In genomic region chr12:119229837-119230236, GRCh38 we compare ENCODE assay signal across 9 cellular contexts. TPM values are rescaled to one million over a fixed set of nuclear protein-coding genes. Genes with fewer than 3 reads are reported as not detected.
DNase-seq lines count a peak whose midpoint lies in the region; ATAC-seq, FAIRE-seq and TF ChIP-seq lines count a peak whose summit lies in the region.
"Had no signal": no experiment of that assay in that cellular context is flagged by ENCODE, and none has a peak within 500 bp of the region (broad histone marks: within the 10 kb centered on the region; RNA-seq: fewer than 3 reads in every experiment).

No MANE protein-coding gene starts in this region.

- H3K4me3 Mint-ChIP-seq in nephron progenitor cell: peak overlapping the region; percentile 70
- H3K4me3 Mint-ChIP-seq in activated CD4-positive, alpha-beta T cell treated with anti-CD3 and anti-CD28 coated beads, Interleukin-2, amount 10 ng/mL, durations not matched to agents 7 days and 5 days: no peak overlapping the region

- H3K36me3 ChIP-seq in H1 (ENCODE audit: control insufficient read depth in 2 of 4, insufficient read depth in 4 of 4, low read length in 3 of 4): no peaks in the 10 kb centered on the region
- H3K36me3 ChIP-seq in kidney (ENCODE audit: control insufficient read depth in 1 of 2, insufficient read depth in 2 of 2, low read length in 2 of 2): no peaks in the 10 kb centered on the region

- intact Hi-C loops in kidney (cut with DNase I): no loop called here

- no peak overlapping the region for H3K18ac ChIP-seq in H1 (ENCODE audit: extremely low read depth, low read length)

- no peak overlapping the region for H2BK120ac ChIP-seq in H1 (replicated peaks; ENCODE audit: low read depth, low read length)

- H3K79me1 ChIP-seq in H1 (ENCODE audit: low read depth, low read length): no peaks in the 10 kb centered on the region

- H3K4me1 ChIP-seq in H1 (replicated peaks in 1 of 4; ENCODE audit: control insufficient read depth in 3 of 4, insufficient read depth in 4 of 4, low read length in 3 of 4) (peaks cover 3 to 17% (median 8%) of the 10 kb centered on the region in 4 experiments; a peak in 6 of 7 replicates), kidney (ENCODE audit: control insufficient read depth in 1 of 2, insufficient read depth in 1 of 2, low read depth in 1 of 2, low read length in 2 of 2) (no peaks in the 10 kb centered on the region)
- H3K4me1 ChIP-seq: body of pancreas had no signal

- H3K4me1 Mint-ChIP-seq in nephron progenitor cell: peaks cover 12% of the 10 kb centered on the region
- H3K4me1 Mint-ChIP-seq in activated CD4-positive, alpha-beta T cell treated with anti-CD3 and anti-CD28 coated beads, Interleukin-2, amount 10 ng/mL, durations not matched to agents 7 days and 5 days: no peaks in the 10 kb centered on the region

- TF ChIP-seq RAD21 in H1 (IDR thresholded peaks at IDR 0.05 in 1 of 2, conservative IDR thresholded peaks at IDR 0.05 in 1 of 2; ENCODE audit: low read depth in 2 of 2, low read length in 2 of 2): 0 out of 4 replicates have a peak, but pooled peaks of 1 of the 2 experiments have one; percentile 1

- H3K56ac ChIP-seq in H1 (replicated peaks; ENCODE audit: insufficient read length, low read depth, low read length): no peak overlapping the region

- H3K23me2 ChIP-seq in H1 (ENCODE audit: low read depth, low read length): no peaks in the 10 kb centered on the region; the same call in 1 of the 2 replicates

- H4K20me1 ChIP-seq in H1 (replicated peaks in 1 of 2; ENCODE audit: control insufficient read depth in 1 of 2, insufficient read depth in 2 of 2, low read length in 2 of 2): no peaks in the 10 kb centered on the region

- no peak overlapping the region for H2BK5ac ChIP-seq in H1 (ENCODE audit: low read depth, low read length)

- FAIRE-seq in H1 (lab: Jason Lieb, UNC): peak; percentile 98
- FAIRE-seq in kidney (lab: Jason Lieb, UNC): no peak

- POLR2A ChIA-PET in H1 (lab: Charles Lee; ENCODE audit: partially characterized antibody): interaction anchor here (1.3 to 1.4 kb wide), 3 partner anchors 12 to 183 kb away, joined by 3 to 4 read pairs (median 3); no protein-coding TSS in a partner anchor
- POLR2A ChIA-PET in activated CD4-positive, alpha-beta T cell treated with anti-CD3 and anti-CD28 coated beads, Interleukin-2, amount 10 ng/mL, durations not matched to agents 7 days and 5 days (lab: Charles Lee): no interaction called here

- H3K27ac Mint-ChIP-seq in nephron progenitor cell: peak overlapping the region; percentile 17
- no peak overlapping the region for H3K27ac Mint-ChIP-seq in activated CD4-positive, alpha-beta T cell treated with anti-CD3 and anti-CD28 coated beads, Interleukin-2, amount 10 ng/mL, durations not matched to agents 7 days and 5 days

- no peaks in the 10 kb centered on the region; a peak in 1 of 7 replicates for H3K27me3 ChIP-seq in H1 (replicated peaks in 1 of 4; ENCODE audit: control insufficient read depth in 3 of 4, extremely low read depth in 1 of 4, insufficient read depth in 3 of 4, low read length in 3 of 4)
- H3K27me3 ChIP-seq: body of pancreas had no signal

- TF ChIP-seq POLR2A in H1 (IDR thresholded peaks at IDR 0.05; ENCODE audit: control extremely low read depth in 1 of 2, low read depth in 2 of 2, low read length in 2 of 2): 0 out of 3 replicates have a peak, but pooled peaks of 1 of the 2 experiments have one; percentile 32

- H2BK12ac ChIP-seq in H1 (ENCODE audit: low read depth, low read length): no peak overlapping the region

- peak overlapping the region; percentile 79; the same call in 1 of the 2 replicates for H2AFZ ChIP-seq in H1 (ENCODE audit: low read length)

- 30% methylated on average over 9 of the region's 9 CpGs; no CpG with 5 or more reads in 1 of the 2 experiments for WGBS in H1 (ENCODE audit: extremely low coverage in 1 of 2, insufficient coverage in 1 of 2, insufficient read length in 1 of 2, insufficient replicate concordance in 2 of 2, low coverage in 1 of 2, low lambda C conversion rate in 2 of 2, missing lambda C conversion rate in 1 of 2), 2 experiments

- H2BK15ac ChIP-seq in H1 (ENCODE audit: low read length): no peak overlapping the region

- H3K9me3 Mint-ChIP-seq in nephron progenitor cell: peaks cover 8% of the 10 kb centered on the region
- no peaks in the 10 kb centered on the region for H3K9me3 Mint-ChIP-seq in activated CD4-positive, alpha-beta T cell treated with anti-CD3 and anti-CD28 coated beads, Interleukin-2, amount 10 ng/mL, durations not matched to agents 7 days and 5 days

- H3K36me3 Mint-ChIP-seq in nephron progenitor cell (ENCODE audit: low read depth): no peaks in the 10 kb centered on the region
- H3K36me3 Mint-ChIP-seq in activated CD4-positive, alpha-beta T cell treated with anti-CD3 and anti-CD28 coated beads, Interleukin-2, amount 10 ng/mL, durations not matched to agents 7 days and 5 days (ENCODE audit: low read depth): no peaks in the 10 kb centered on the region

- no peak overlapping the region for H4K8ac ChIP-seq in H1 (ENCODE audit: extremely low read depth, insufficient read depth, low read length)

- peak overlapping the region; percentile 2; the same call in 1 of the 2 replicates for H2BK20ac ChIP-seq in H1 (ENCODE audit: low read length)

- H3K9ac ChIP-seq in H1 (replicated peaks in 1 of 4; ENCODE audit: extremely low read depth in 1 of 4, low read depth in 3 of 4, low read length in 3 of 4) (no peak overlapping the region), kidney (ENCODE audit: low read length in 2 of 2) (no peak overlapping the region)

- no peak overlapping the region for H3K4me3 ChIP-seq in GM12865 (ENCODE audit: low read depth, low read length)
- peak overlapping the region in 2 of 4 experiments; percentile 27 to 38; a peak in 2 of 8 replicates for H3K4me3 ChIP-seq in H1 (ENCODE audit: extremely low read depth in 1 of 4, insufficient read depth in 2 of 4, low read depth in 3 of 4, low read length in 4 of 4)
- peak overlapping the region in 1 of 2 donors; percentile 18 for H3K4me3 ChIP-seq in kidney (ENCODE audit: low read length in 2 of 2)
- H3K4me3 ChIP-seq: body of pancreas had no signal

- no peak overlapping the region for H3K23ac ChIP-seq in H1 (ENCODE audit: insufficient read length)

- H3K14ac ChIP-seq in H1 (ENCODE audit: insufficient read length): no peak overlapping the region

- peak overlapping the region; percentile 39 to 56; a peak in 3 of 4 replicates for H3K4me2 ChIP-seq in H1 (ENCODE audit: insufficient read depth in 1 of 2, low read depth in 2 of 2, low read length in 2 of 2)

- 0 out of 2 replicates have a peak overlapping the region, but pooled peaks have one; percentile 15 for H3K27ac ChIP-seq in H1 (ENCODE audit: low read depth, low read length)
- no peak overlapping the region for H3K27ac ChIP-seq in kidney (ENCODE audit: low read depth in 2 of 2, low read length in 2 of 2)
- H3K27ac ChIP-seq: body of pancreas had no signal

- TF ChIP-seq EP300 in H1 (IDR thresholded peaks at IDR 0.05; ENCODE audit: borderline replicate concordance in 1 of 2, low read depth in 2 of 2, low read length in 2 of 2): no peak

- no peak overlapping the region for H2AK5ac ChIP-seq in H1 (ENCODE audit: low read depth, low read length)

- ATAC-seq in HG02798 (IDR thresholded peaks at IDR 0.05; ENCODE audit: poor library complexity, unreplicated experiment): no peak
- ATAC-seq: body of pancreas had no signal

- H4K5ac ChIP-seq in H1 (ENCODE audit: insufficient read length, low read depth, low read length): peak overlapping the region; percentile 72

- H3K9me3 ChIP-seq in H1 (ENCODE audit: insufficient read depth in 2 of 2, low read depth in 1 of 2, low read length in 1 of 2) (no peaks in the 10 kb centered on the region), kidney (ENCODE audit: control insufficient read depth in 1 of 2, low read length in 2 of 2) (no peaks in the 10 kb centered on the region)
- H3K9me3 ChIP-seq: body of pancreas had no signal

- H3K79me2 ChIP-seq in H1 (ENCODE audit: control insufficient read depth in 1 of 2, insufficient read depth in 2 of 2, low read length in 2 of 2): no peaks in the 10 kb centered on the region

- CTCF ChIA-PET in H1 (lab: Charles Lee; ENCODE audit: partially characterized antibody): interaction anchor here (0.9 to 1.1 kb wide), 3 partner anchors 193 to 315 kb away, joined by 3 to 5 read pairs (median 4); no protein-coding TSS in a partner anchor
- CTCF ChIA-PET in activated CD4-positive, alpha-beta T cell treated with anti-CD3 and anti-CD28 coated beads, Interleukin-2, amount 10 ng/mL, durations not matched to agents 7 days and 5 days (lab: Charles Lee): interaction anchor here (1.0 kb wide), 1 partner anchor 28 kb away, joined by 3 read pairs; no protein-coding TSS in a partner anchor

- TF ChIP-seq CTCF in GM12865 (IDR thresholded peaks at IDR 0.05; ENCODE audit: insufficient read depth, low read depth, low read length, missing control alignments): no peak
- no peak for TF ChIP-seq CTCF in H1 (IDR thresholded peaks at IDR 0.05; ENCODE audit: control extremely low read depth in 1 of 3, insufficient read depth in 1 of 3, low read depth in 1 of 3, low read length in 3 of 3)
- no peak for TF ChIP-seq CTCF in nephron progenitor cell (IDR thresholded peaks at IDR 0.05)
- TF ChIP-seq CTCF in kidney (IDR thresholded peaks at IDR 0.05; ENCODE audit: borderline replicate concordance, extremely low read depth, insufficient read depth): no peak

- H3K27me3 Mint-ChIP-seq in nephron progenitor cell (ENCODE audit: low read depth, poor library complexity): peaks cover 28% of the 10 kb centered on the region
- H3K27me3 Mint-ChIP-seq in activated CD4-positive, alpha-beta T cell treated with anti-CD3 and anti-CD28 coated beads, Interleukin-2, amount 10 ng/mL, durations not matched to agents 7 days and 5 days: no peaks in the 10 kb centered on the region

- DNase-seq in GM12865 (ENCODE audit: low read depth) (peak; percentile 30), NCI-H226 (peak; percentile 44), H1 (ENCODE audit: low read depth in 1 of 2, low spot score in 2 of 2) (peak in 1 of 2 experiments; percentile 34), nephron progenitor cell (peak; percentile 59), glomerular visceral epithelial cell (ENCODE audit: extremely low spot score) (no peak), kidney (no peak)
- no peak for DNase-seq in activated CD4-positive, alpha-beta T cell treated with anti-CD3 and anti-CD28 coated beads, Interleukin-2, amount 10 ng/mL, durations not matched to agents 7 days and 5 days

- H3K4ac ChIP-seq in H1 (replicated peaks; ENCODE audit: insufficient read length, low read depth, low read length): no peak overlapping the region

- peak overlapping the region; percentile 12 for H4K91ac ChIP-seq in H1 (replicated peaks; ENCODE audit: insufficient read length, low read length)

RNA-seq across cellular contexts. Expression of gene HSPB8, which starts 51.1 kb away (rescaled TPM):
- 11.7 TPM in 2 replicates for total RNA-seq in H1 (2021; fragmentation: NEBNext Ultra II Directional; extraction: Animal tissue kit (Norgen Biotek cat#: 25700))
- polyA plus RNA-seq in H1 (2011; rRNA removed) (17.4 and 28.2 TPM in 2 replicates), kidney (ENCODE audit: insufficient read depth, low read depth, low replicate concordance) (67.2 TPM)
- 13.1 TPM for polyA plus RNA-seq in H1 (2011; cell fraction: cytosol; rRNA removed)
- 11.9 TPM for polyA plus RNA-seq in H1 (2011; cell fraction: nucleus; rRNA removed)
- polyA plus RNA-seq in H1 (2012, experiment 1 of 2): 17.8 to 18.5 TPM (median 18.0 TPM) in 4 replicates
- polyA plus RNA-seq in H1 (2012, experiment 2 of 2): 26.1 TPM
- 5.5 TPM for polyA plus RNA-seq in H1 (2013, experiment 1 of 2)
- 5.8 TPM for polyA plus RNA-seq in H1 (2013, experiment 2 of 2)
- 9.3 and 14.3 TPM in 2 replicates for polyA minus RNA-seq in H1 (2011; rRNA and poly(A)+ RNA removed)
- 10.0 TPM for polyA minus RNA-seq in H1 (2011; cell fraction: cytosol; rRNA and poly(A)+ RNA removed)
- polyA minus RNA-seq in H1 (2011; cell fraction: nucleus; rRNA and poly(A)+ RNA removed): 9.2 TPM
- total RNA-seq in activated CD4-positive, alpha-beta T cell treated with anti-CD3 and anti-CD28 coated beads, Interleukin-2, amount 10 ng/mL, durations not matched to agents 7 days and 5 days: not detected
- 81.3 TPM for total RNA-seq in kidney

Comparison
In these comparisons a context has a peak if more than half of its experiments do, and no peak if none do; other contexts are left out.
1. DNase-seq: peak in GM12865 (single experiment), NCI-H226 (single experiment) and nephron progenitor cell (single experiment); none in activated CD4-positive, alpha-beta T cell treated with anti-CD3 and anti-CD28 coated beads, Interleukin-2, amount 10 ng/mL, durations not matched to agents 7 days and 5 days (single experiment), glomerular visceral epithelial cell (single experiment) and kidney (single experiment).
2. RNA of gene HSPB8, which starts 51.1 kb away (total RNA-seq): 81.3 TPM in kidney (single experiment) and 11.7 TPM in H1; not detected in activated CD4-positive, alpha-beta T cell treated with anti-CD3 and anti-CD28 coated beads, Interleukin-2, amount 10 ng/mL, durations not matched to agents 7 days and 5 days; every median in the first group is over 10 times any median in the second.